Comparison of ENCODE assay signal across 25 cellular contexts in genomic region chr21:45740491-45741357, GRCh38.
A peak's percentile ranks its signal among the peaks of the same experiment; 100 is the strongest.
DNase-seq lines count a peak whose midpoint lies in the region; ATAC-seq and TF ChIP-seq lines count a peak whose summit lies in the region.
"Had no signal": no experiment of that assay in that cellular context is flagged by ENCODE, and none has a peak within 500 bp of the region (broad histone marks: within the 10 kb centered on the region; RNA-seq: fewer than 3 reads in every experiment).

No MANE protein-coding gene starts in this region.

- no peaks in the 10 kb centered on the region for H3K23me2 ChIP-seq in H9 (ENCODE audit: insufficient read length, low read depth, low read length, poor library complexity, severe bottlenecking)

- no peak overlapping the region for H2BK12ac ChIP-seq in H9 (ENCODE audit: insufficient read length, low read depth, low read length)

- H2AFZ ChIP-seq in H9 (ENCODE audit: low read length), result no peak overlapping the region

- no peak overlapping the region for H4K8ac ChIP-seq in H9 (replicated peaks; ENCODE audit: insufficient read length, low read depth, low read length)

- H3K4me2 ChIP-seq in BLaER1, result 0 out of 2 replicates have a peak overlapping the region, but pooled peaks have one; percentile 70
- no peak overlapping the region for H3K4me2 ChIP-seq in H9 (ENCODE audit: insufficient read depth, insufficient read length, low read length)

- H3K79me1 ChIP-seq in H9 (ENCODE audit: insufficient read depth, low read depth, low read length, poor library complexity, severe bottlenecking), result no peaks in the 10 kb centered on the region

- TF ChIP-seq CTCF in H9 (conservative IDR thresholded peaks at IDR 0.05) (peak; percentile 25; the same call in 2 of the 3 replicates), WERI-Rb-1 (IDR thresholded peaks at IDR 0.05; ENCODE audit: low read depth, low read length) (peak; percentile 71)

- WGBS in H9 (ENCODE audit: extremely low coverage, insufficient read length, low lambda C conversion rate), result no CpG with 5 or more reads among the region's 14 CpGs

- H3K27ac Mint-ChIP-seq in H9, result no peak overlapping the region
- no peak overlapping the region for H3K27ac Mint-ChIP-seq in naive thymus-derived CD4-positive, alpha-beta T cell
- H3K27ac Mint-ChIP-seq: CD14-positive monocyte; dendritic cell treated with granulocyte-macrophage colony-stimulating factor and Interleukin-4, amounts not matched to agents 40 ng/mL and 50 ng/mL, for 4 days; naive B cell; T-helper 1 cell treated with Interleukin-12 subunit alpha and Interleukin-12 subunit beta and Interleukin-4 antibody, amounts not matched to agents 30 μg/mL and 1 μg/mL, for 36 hours had no signal

- no peak overlapping the region for H3K14ac ChIP-seq in H9 (ENCODE audit: insufficient read depth, low read length)

- H3K56ac ChIP-seq in H9 (ENCODE audit: insufficient read length, low read depth, low read length), result no peak overlapping the region

- no peak overlapping the region for H2BK5ac ChIP-seq in H9 (ENCODE audit: insufficient read length, low read length)

- H3K79me2 ChIP-seq in H9 (ENCODE audit: insufficient read depth, low read length), result no peaks in the 10 kb centered on the region

- H3K4ac ChIP-seq in H9 (ENCODE audit: low read depth, low read length), result no peak overlapping the region

- peaks cover 52% of the 10 kb centered on the region for H3K4me1 ChIP-seq in BLaER1
- no peaks in the 10 kb centered on the region for H3K4me1 ChIP-seq in H9 (ENCODE audit: insufficient read depth, low read length)
- no peaks in the 10 kb centered on the region for H3K4me1 ChIP-seq in naive thymus-derived CD4-positive, alpha-beta T cell (ENCODE audit: control insufficient read depth in 2 of 2, insufficient read depth in 2 of 2, low read length in 2 of 2)
- H3K4me1 ChIP-seq: ascending aorta, HAP-1, spleen, tibial artery had no signal

- no peak overlapping the region for H2BK20ac ChIP-seq in H9 (ENCODE audit: low read depth, low read length, poor library complexity, severe bottlenecking)

- peaks cover 3% of the 10 kb centered on the region in 2 experiments for H3K9me3 Mint-ChIP-seq in H9
- H3K9me3 Mint-ChIP-seq in naive thymus-derived CD4-positive, alpha-beta T cell, result peaks cover 0 to 2% (median 0%) of the 10 kb centered on the region in 11 donors

- no peak overlapping the region for H3K23ac ChIP-seq in H9 (ENCODE audit: insufficient read length, low read depth, low read length)

- H3K9me3 ChIP-seq in BLaER1 (peaks cover 10% of the 10 kb centered on the region), H9 (ENCODE audit: control insufficient read depth, low read depth, low read length) (no peaks in the 10 kb centered on the region), WERI-Rb-1 (ENCODE audit: severe bottlenecking) (no peaks in the 10 kb centered on the region)
- H3K9me3 ChIP-seq in naive thymus-derived CD4-positive, alpha-beta T cell (ENCODE audit: control insufficient read depth in 2 of 3, low read length in 3 of 3), result no peaks in the 10 kb centered on the region
- H3K9me3 ChIP-seq: ascending aorta, HAP-1, spleen, tibial artery had no signal

- no peak overlapping the region for H2AK5ac ChIP-seq in H9 (ENCODE audit: insufficient read length, low read length)

- H3K36me3 Mint-ChIP-seq in H9 (ENCODE audit: insufficient read depth in 1 of 3, low read depth in 3 of 3), result peaks cover 4 to 11% (median 11%) of the 10 kb centered on the region in 3 experiments
- peaks cover 0 to 12% (median 8%) of the 10 kb centered on the region in 5 donors for H3K36me3 Mint-ChIP-seq in naive thymus-derived CD4-positive, alpha-beta T cell
- H3K36me3 Mint-ChIP-seq: activated naive CD8-positive, alpha-beta T cell had no signal

- H3K4me1 Mint-ChIP-seq in H9, result no peaks in the 10 kb centered on the region
- peaks cover 0 to 18% (median 3%) of the 10 kb centered on the region in 7 donors for H3K4me1 Mint-ChIP-seq in naive thymus-derived CD4-positive, alpha-beta T cell
- H3K4me1 Mint-ChIP-seq: CD14-positive monocyte had no signal

- H3T11ph ChIP-seq in H9 (ENCODE audit: low read length), result no peak overlapping the region

- H2BK15ac ChIP-seq in H9 (ENCODE audit: low read depth, low read length), result no peak overlapping the region

- H4K5ac ChIP-seq in H9 (ENCODE audit: insufficient read length, low read depth, low read length), result no peak overlapping the region

- H3K4me3 ChIP-seq in BLaER1, result no peak overlapping the region
- no peak overlapping the region for H3K4me3 ChIP-seq in WERI-Rb-1 (ENCODE audit: low read depth, low read length)
- H3K4me3 ChIP-seq in naive thymus-derived CD4-positive, alpha-beta T cell (ENCODE audit: low read length), result no peak overlapping the region
- H3K4me3 ChIP-seq: ascending aorta, HAP-1, spleen, tibial artery had no signal

- H3K27me3 ChIP-seq in BLaER1 (no peaks in the 10 kb centered on the region), H9 (ENCODE audit: insufficient read depth, low read length) (no peaks in the 10 kb centered on the region), WERI-Rb-1 (ENCODE audit: insufficient read depth, low read depth, severe bottlenecking) (no peaks in the 10 kb centered on the region)
- H3K27me3 ChIP-seq in naive thymus-derived CD4-positive, alpha-beta T cell (ENCODE audit: control insufficient read depth in 2 of 2, insufficient read depth in 2 of 2, low read length in 2 of 2), result no peaks in the 10 kb centered on the region
- H3K27me3 ChIP-seq: ascending aorta, spleen had no signal

- H3K18ac ChIP-seq in H9 (ENCODE audit: insufficient read length, low read depth, low read length), result no peak overlapping the region

- H3K27ac ChIP-seq in BLaER1 (no peak overlapping the region), H9 (ENCODE audit: insufficient read length, low read depth, low read length) (no peak overlapping the region), WERI-Rb-1 (no peak overlapping the region)
- peak overlapping the region; percentile 13 for H3K27ac ChIP-seq in naive thymus-derived CD4-positive, alpha-beta T cell (ENCODE audit: low read depth, low read length)
- H3K27ac ChIP-seq: ascending aorta, spleen, tibial artery had no signal

- ATAC-seq in naive thymus-derived CD4-positive, alpha-beta T cell, result no peak
- ATAC-seq in left lobe of liver (no peak), HG02610 (IDR thresholded peaks at IDR 0.05; ENCODE audit: unreplicated experiment) (no peak), GM21786 (IDR thresholded peaks at IDR 0.05; ENCODE audit: unreplicated experiment) (no peak)
- ATAC-seq: left colon had no signal

- H2BK120ac ChIP-seq in H9 (ENCODE audit: low read depth, low read length, poor library complexity, severe bottlenecking), result no peak overlapping the region

- DNase-seq in H9 (no peak), WERI-Rb-1 (no peak), left lobe of liver (ENCODE audit: low spot score) (no peak)
- no peak for DNase-seq in naive thymus-derived CD4-positive, alpha-beta T cell
- DNase-seq: activated effector memory CD4-positive, alpha-beta T cell treated with Interleukin-2 at 50 U/mL for 16 hours; activated T-cell treated with anti-CD3 and anti-CD28 coated beads for 4 hours; central memory CD4-positive, alpha-beta T cell; hippocampal formation; Karpas-422; left colon; naive B cell; NCI-H1694; NCI-H446 treated with DMSO at 0.1 percent for 48 hours; RPMI8226; spleen; tibial artery had no signal

- H3K9ac ChIP-seq in BLaER1 (no peak overlapping the region), H9 (ENCODE audit: extremely low read depth, insufficient read length, low read length) (no peak overlapping the region)

- H3K27me3 Mint-ChIP-seq in H9 (ENCODE audit: low read depth), result no peaks in the 10 kb centered on the region
- H3K27me3 Mint-ChIP-seq in naive thymus-derived CD4-positive, alpha-beta T cell, result no peaks in the 10 kb centered on the region
- H3K27me3 Mint-ChIP-seq: activated naive CD8-positive, alpha-beta T cell; dendritic cell treated with granulocyte-macrophage colony-stimulating factor and Interleukin-4, amounts not matched to agents 40 ng/mL and 50 ng/mL, for 4 days had no signal

- CTCF ChIA-PET in naive thymus-derived CD4-positive, alpha-beta T cell (lab: Charles Lee), result no interaction called here

- H3K36me3 ChIP-seq in BLaER1, result peaks cover 26% of the 10 kb centered on the region
- H3K36me3 ChIP-seq in WERI-Rb-1, result peaks cover 4% of the 10 kb centered on the region
- H3K36me3 ChIP-seq in naive thymus-derived CD4-positive, alpha-beta T cell (ENCODE audit: control insufficient read depth in 2 of 3, insufficient read depth in 3 of 3, low read length in 3 of 3), result peaks cover 0 to under 1% (median 0%) of the 10 kb centered on the region in 3 experiments
- H3K36me3 ChIP-seq: ascending aorta, HAP-1, tibial artery had no signal

- H3K4me3 Mint-ChIP-seq in H9, result no peak overlapping the region
- H3K4me3 Mint-ChIP-seq in naive thymus-derived CD4-positive, alpha-beta T cell, result no peak overlapping the region
- H3K4me3 Mint-ChIP-seq: activated naive CD8-positive, alpha-beta T cell; CD14-positive monocyte; dendritic cell treated with granulocyte-macrophage colony-stimulating factor and Interleukin-4, amounts not matched to agents 40 ng/mL and 50 ng/mL, for 4 days; naive B cell; T-helper 1 cell treated with Interleukin-12 subunit alpha and Interleukin-12 subunit beta and Interleukin-4 antibody, amounts not matched to agents 30 μg/mL and 1 μg/mL, for 36 hours had no signal

- POLR2A ChIA-PET in naive thymus-derived CD4-positive, alpha-beta T cell (lab: Charles Lee), result no interaction called here

- H4K91ac ChIP-seq in H9 (ENCODE audit: insufficient read length, low read depth, low read length), result no peak overlapping the region

- intact Hi-C loops in naive thymus-derived CD4-positive, alpha-beta T cell (cut with micrococcal nuclease), result no loop called here

- H4K20me1 ChIP-seq in BLaER1 (peaks cover 26% of the 10 kb centered on the region), H9 (ENCODE audit: control insufficient read depth, insufficient read depth, insufficient read length) (no peaks in the 10 kb centered on the region)
